Comparison of ENCODE assay signal across 7 cellular contexts in genomic region chr5:88502179-88503064, GRCh38.
DNase-seq lines count a peak whose midpoint lies in the region; ATAC-seq and TF ChIP-seq lines count a peak whose summit lies in the region.

No MANE protein-coding gene starts in this region.

- H3K9me2 ChIP-seq in Loucy (replicated peaks; ENCODE audit: low read depth, low read length) = no peaks in the 10 kb centered on the region

- no peak overlapping the region for H3K27ac ChIP-seq in neuronal stem cell (replicated peaks; ENCODE audit: low read length)

- H2BK12ac ChIP-seq in neuronal stem cell (ENCODE audit: low read length) = no peak overlapping the region

- H3K14ac ChIP-seq in neuronal stem cell (ENCODE audit: low read length) = no peak overlapping the region

- H3K79me2 ChIP-seq in Loucy (ENCODE audit: insufficient read depth, low read length) = no peaks in the 10 kb centered on the region

- no peak overlapping the region for H3K4ac ChIP-seq in neuronal stem cell (ENCODE audit: low read length)

- H3K4me3 ChIP-seq in Loucy (ENCODE audit: low read length, poor library complexity, severe bottlenecking) (peak overlapping the region; percentile 76), neuronal stem cell (ENCODE audit: low read length in 2 of 2) (no peak overlapping the region)

- no peak for TF ChIP-seq CTCF in Loucy (conservative IDR thresholded peaks at IDR 0.05; ENCODE audit: low read length)

- peak overlapping the region; percentile 84 for H3K9ac ChIP-seq in Loucy (ENCODE audit: low read depth, low read length, poor library complexity, severe bottlenecking)
- H3K9ac ChIP-seq in neuronal stem cell (ENCODE audit: low read depth, low read length, poor library complexity) = no peak overlapping the region

- no peaks in the 10 kb centered on the region for H4K20me1 ChIP-seq in Loucy (ENCODE audit: insufficient read depth, low read length, poor library complexity, severe bottlenecking)

- H3K4me1 ChIP-seq in Loucy (ENCODE audit: insufficient read depth, low read length, poor library complexity, severe bottlenecking) = peaks cover 25% of the 10 kb centered on the region
- peaks cover 0 to 2% of the 10 kb centered on the region in 2 donors for H3K4me1 ChIP-seq in neuronal stem cell (ENCODE audit: control insufficient read depth in 2 of 2, insufficient read depth in 1 of 2, low read depth in 1 of 2, low read length in 2 of 2)

- DNase-seq in cerebellum (ENCODE audit: low spot score) (peak; percentile 9), neuronal stem cell (ENCODE audit: low spot score) (no peak), iPS-NIHi7 (ENCODE audit: extremely low spot score) (no peak), NCI-H2171 treated with DMSO at 0.1 percent for 48 hours (lab: John Stamatoyannopoulos, UW) (no peak)

- H3K36me3 ChIP-seq in Loucy (ENCODE audit: insufficient read depth, low read length) = no peaks in the 10 kb centered on the region
- H3K36me3 ChIP-seq in neuronal stem cell (replicated peaks in 1 of 2; ENCODE audit: control insufficient read depth in 2 of 2, insufficient read depth in 2 of 2, low read length in 2 of 2) = no peaks in the 10 kb centered on the region

- H3K18ac ChIP-seq in neuronal stem cell (ENCODE audit: low read length) = no peak overlapping the region

- no peak overlapping the region for H2AK5ac ChIP-seq in neuronal stem cell (ENCODE audit: low read depth, low read length)

- no peaks in the 10 kb centered on the region for H3K79me1 ChIP-seq in neuronal stem cell (ENCODE audit: low read depth, low read length)

- no peak overlapping the region for H2BK5ac ChIP-seq in neuronal stem cell (ENCODE audit: low read length)

- H3K9me3 ChIP-seq in Loucy (ENCODE audit: insufficient read depth, low read depth, low read length) = no peaks in the 10 kb centered on the region
- no peaks in the 10 kb centered on the region for H3K9me3 ChIP-seq in neuronal stem cell (replicated peaks in 1 of 2; ENCODE audit: control insufficient read depth in 2 of 2, insufficient read depth in 1 of 2, low read depth in 1 of 2, low read length in 2 of 2)

- H4K8ac ChIP-seq in neuronal stem cell (ENCODE audit: low read depth, low read length) = no peak overlapping the region

- peak; percentile 92 for ATAC-seq in GM18502 (IDR thresholded peaks at IDR 0.05; ENCODE audit: poor library complexity, unreplicated experiment)
- ATAC-seq in GM21786 (IDR thresholded peaks at IDR 0.05; ENCODE audit: unreplicated experiment) = peak; percentile 93

- peak overlapping the region; percentile 93 for H2AFZ ChIP-seq in Loucy (ENCODE audit: low read length)
- peak overlapping the region; percentile 60 for H2AFZ ChIP-seq in neuronal stem cell (ENCODE audit: low read length)

- no peak overlapping the region for H2BK15ac ChIP-seq in neuronal stem cell (ENCODE audit: low read length)

- H3K4me2 ChIP-seq in Loucy (ENCODE audit: low read depth, low read length, poor library complexity, severe bottlenecking) = peak overlapping the region; percentile 95
- H3K4me2 ChIP-seq in neuronal stem cell (ENCODE audit: insufficient read depth, low read length, poor library complexity, severe bottlenecking) = no peak overlapping the region

- H3K27me3 ChIP-seq in Loucy (ENCODE audit: insufficient read depth, low read length, poor library complexity, severe bottlenecking) (no peaks in the 10 kb centered on the region), neuronal stem cell (ENCODE audit: control insufficient read depth in 3 of 3, insufficient read depth in 3 of 3, low read depth in 1 of 3, low read length in 3 of 3) (no peaks in the 10 kb centered on the region)

- H4K91ac ChIP-seq in neuronal stem cell (ENCODE audit: low read depth, low read length, poor library complexity) = no peak overlapping the region

- no peak overlapping the region for H2BK120ac ChIP-seq in neuronal stem cell (ENCODE audit: low read depth, low read length)

- no peak overlapping the region for H3K23ac ChIP-seq in neuronal stem cell (ENCODE audit: low read depth, low read length, poor library complexity)

- no peaks in the 10 kb centered on the region for H3F3A ChIP-seq in Loucy (ENCODE audit: low read depth)

- WGBS in neuronal stem cell (ENCODE audit: extremely low coverage in 2 of 2, insufficient read length in 2 of 2, insufficient replicate concordance in 1 of 2), 2 donors = no CpG with 5 or more reads among the region's 6 CpGs
